ENCODE assay signal across 21 cellular contexts in the genomic region with DNA sequence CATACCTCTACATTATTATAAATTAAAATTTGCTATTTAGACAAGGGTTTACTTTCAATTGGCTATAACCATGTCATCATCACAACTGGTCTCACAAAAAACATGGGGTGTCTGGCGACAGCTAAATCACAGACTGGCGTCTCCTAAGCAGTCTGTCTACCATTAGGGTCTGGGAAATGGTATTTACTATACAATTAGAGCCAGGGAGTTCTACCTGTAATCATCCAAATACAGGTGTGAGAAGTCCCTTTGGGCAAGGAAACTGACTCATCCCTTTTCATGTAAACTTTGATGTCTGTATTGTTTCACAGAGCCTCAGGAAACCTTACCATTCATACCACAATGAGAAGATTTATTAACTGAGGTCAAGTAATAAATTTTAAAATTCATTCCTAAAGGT.
DNase-seq lines count a peak whose midpoint lies in the region; ATAC-seq and TF ChIP-seq lines count a peak whose summit lies in the region.
"Had no signal": no experiment of that assay in that cellular context is flagged by ENCODE, and none has a peak within 500 bp of the region (broad histone marks: within the 10 kb centered on the region; RNA-seq: fewer than 3 reads in every experiment).

No MANE protein-coding gene starts in this region.

- no peak for TF ChIP-seq CTCF in PC-9 (conservative IDR thresholded peaks at IDR 0.05)
- TF ChIP-seq CTCF in SK-N-SH (IDR thresholded peaks at IDR 0.05) = no peak
- TF ChIP-seq CTCF in endothelial cell (IDR thresholded peaks at IDR 0.05; ENCODE audit: unreplicated experiment) = no peak

- H3K9me2 ChIP-seq in PC-9 (ENCODE audit: insufficient read depth) (no peaks in the 10 kb centered on the region), SK-N-SH (no peaks in the 10 kb centered on the region)

- H3K4me3 Mint-ChIP-seq in endothelial cell (ENCODE audit: unreplicated experiment) = no peak overlapping the region
- H3K4me3 Mint-ChIP-seq: activated naive CD8-positive, alpha-beta T cell treated with anti-CD3 and anti-CD28 coated beads, Interleukin-2, amount 10 ng/mL, durations not matched to agents 7 days and 5 days; CD8-positive, alpha-beta memory T cell; H9; neural crest cell; stimulated activated naive CD8-positive, alpha-beta T cell treated with anti-CD3 and anti-CD28 coated beads, Interleukin-15, amount 100 ng/mL, for 72 hours had no signal

- CTCF ChIA-PET in PC-9 (lab: Charles Lee) (no interaction called here), SK-N-SH (lab: Yijun Ruan, JAX) (no interaction called here)

- H3K4me3 ChIP-seq in HUES48 (ENCODE audit: low read depth, low read length) (peak overlapping the region; percentile 3; the same call in 1 of the 2 replicates), PC-9 (no peak overlapping the region), SK-N-SH (ENCODE audit: low read depth in 2 of 2, low read length in 1 of 2) (no peak overlapping the region)
- H3K4me3 ChIP-seq: MG63, SJSA1 had no signal

- H3K36me3 Mint-ChIP-seq in endothelial cell (ENCODE audit: low read depth, unreplicated experiment) = no peaks in the 10 kb centered on the region

- peaks cover 17% of the 10 kb centered on the region for H3K4me1 Mint-ChIP-seq in endothelial cell (ENCODE audit: unreplicated experiment)
- H3K4me1 Mint-ChIP-seq: activated naive CD8-positive, alpha-beta T cell treated with anti-CD3 and anti-CD28 coated beads, Interleukin-2, amount 10 ng/mL, durations not matched to agents 7 days and 5 days; CD8-positive, alpha-beta memory T cell had no signal

- DNase-seq in NCI-H146 (lab: John Stamatoyannopoulos, UW) = peak; percentile 87
- DNase-seq in PC-9 = peak; percentile 18 to 87
- peak; percentile 75 for DNase-seq in islet precursor cell
- no peak for DNase-seq in SK-N-SH
- DNase-seq in NCI-H1694 treated with DMSO at 0.1 percent for 48 hours (lab: John Stamatoyannopoulos, UW) = no peak
- DNase-seq in endothelial cell (ENCODE audit: low spot score) = no peak
- DNase-seq: activated CD8-positive, alpha-beta memory T cell treated with anti-CD3 and anti-CD28 coated beads, Interleukin-2, amount 50 U/mL, for 4 hours; activated naive CD8-positive, alpha-beta T cell treated with anti-CD3 and anti-CD28 coated beads, Interleukin-2, amount 10 ng/mL, durations not matched to agents 7 days and 5 days; CD8-positive, alpha-beta memory T cell; effector memory CD4-positive, alpha-beta T cell; H9; NCI-H526 treated with DMSO at 0.1 percent for 48 hours; stimulated activated CD4-positive, alpha-beta T cell treated with anti-CD3 and anti-CD28 coated beads, Interleukin-4, amount 100 ng/mL, for 24 hours; stimulated activated naive CD8-positive, alpha-beta T cell treated with anti-CD3 and anti-CD28 coated beads, Interleukin-15, amount 100 ng/mL, for 72 hours; trophoblast cell had no signal

- peak overlapping the region; percentile 23 for H3K4me2 ChIP-seq in PC-9
- H3K4me2 ChIP-seq in SK-N-SH = no peak overlapping the region

- TF ChIP-seq RAD21 in SK-N-SH (IDR thresholded peaks at IDR 0.05; ENCODE audit: low read length) = no peak

- H3K9ac ChIP-seq in HUES48 (ENCODE audit: low read depth, low read length) (no peak overlapping the region), SK-N-SH (no peak overlapping the region)

- peak overlapping the region; percentile 70 for H3K27ac ChIP-seq in HUES48 (ENCODE audit: low read depth, low read length)
- H3K27ac ChIP-seq in PC-9 = peak overlapping the region; percentile 66
- H3K27ac ChIP-seq in SK-N-SH (ENCODE audit: low read depth in 2 of 2, low read length in 1 of 2) = no peak overlapping the region; a peak in 2 of 4 replicates
- H3K27ac ChIP-seq: SJSA1, VCaP had no signal

- POLR2A ChIA-PET in PC-9 (lab: Charles Lee; ENCODE audit: unreplicated experiment) = interaction anchor here (0.5 kb wide), 1 partner anchor 181 kb away, joined by 8 read pairs; no protein-coding TSS in a partner anchor
- POLR2A ChIA-PET in SK-N-SH (lab: Yijun Ruan, JAX) = no interaction called here

- no peaks in the 10 kb centered on the region for H3K9me3 ChIP-seq in HUES48 (ENCODE audit: control insufficient read depth, insufficient read depth, low read length)
- 0 out of 2 replicates have a peak, but pooled peaks cover 5% of the 10 kb centered on the region for H3K9me3 ChIP-seq in PC-9 (ENCODE audit: insufficient read depth, low read depth)
- no peaks in the 10 kb centered on the region for H3K9me3 ChIP-seq in SK-N-SH
- H3K9me3 ChIP-seq: MG63, SJSA1 had no signal

- no peaks in the 10 kb centered on the region for H3K9me3 Mint-ChIP-seq in endothelial cell (ENCODE audit: unreplicated experiment)
- H3K9me3 Mint-ChIP-seq: activated naive CD8-positive, alpha-beta T cell treated with anti-CD3 and anti-CD28 coated beads, Interleukin-2, amount 10 ng/mL, durations not matched to agents 7 days and 5 days; CD8-positive, alpha-beta memory T cell; H9; neural crest cell; stimulated activated naive CD8-positive, alpha-beta T cell treated with anti-CD3 and anti-CD28 coated beads, Interleukin-15, amount 100 ng/mL, for 72 hours had no signal

- TF ChIP-seq EP300 in SK-N-SH (IDR thresholded peaks at IDR 0.05; ENCODE audit: borderline replicate concordance in 1 of 2, low read depth in 1 of 2, low read length in 1 of 2) = no peak

- no peak overlapping the region for H3K27ac Mint-ChIP-seq in endothelial cell (ENCODE audit: unreplicated experiment)
- H3K27ac Mint-ChIP-seq: activated naive CD8-positive, alpha-beta T cell treated with anti-CD3 and anti-CD28 coated beads, Interleukin-2, amount 10 ng/mL, durations not matched to agents 7 days and 5 days; CD8-positive, alpha-beta memory T cell; stimulated activated naive CD8-positive, alpha-beta T cell treated with anti-CD3 and anti-CD28 coated beads, Interleukin-15, amount 100 ng/mL, for 72 hours had no signal

- H3K36me3 ChIP-seq in HUES48 (ENCODE audit: control insufficient read depth, insufficient read depth, low read length) (no peaks in the 10 kb centered on the region), PC-9 (ENCODE audit: low read depth) (peaks cover 41% of the 10 kb centered on the region), SK-N-SH (replicated peaks in 1 of 2; ENCODE audit: control insufficient read depth in 1 of 2, insufficient read depth in 2 of 2, low read length in 1 of 2) (peaks cover 8 to 26% of the 10 kb centered on the region in 2 experiments)
- H3K36me3 ChIP-seq: SJSA1 had no signal

- H2AFZ ChIP-seq in PC-9 (no peak overlapping the region), SK-N-SH (ENCODE audit: low read depth) (no peak overlapping the region)

- 100% methylated on average over 2 of the region's 2 CpGs for WGBS in SK-N-SH (ENCODE audit: low lambda C conversion rate)

- peaks cover 98% of the 10 kb centered on the region for H3K4me1 ChIP-seq in HUES48 (ENCODE audit: control insufficient read depth, insufficient read depth, low read length)
- H3K4me1 ChIP-seq in PC-9 (replicated peaks; ENCODE audit: insufficient read depth) = peaks cover 68% of the 10 kb centered on the region
- H3K4me1 ChIP-seq in SK-N-SH (ENCODE audit: control insufficient read depth in 1 of 2, insufficient read depth in 2 of 2, low read depth in 1 of 2, low read length in 1 of 2) = peaks cover 10 to 36% of the 10 kb centered on the region in 2 experiments

- H3K27me3 ChIP-seq in HUES48 (ENCODE audit: control insufficient read depth, insufficient read depth, low read length) (no peaks in the 10 kb centered on the region), PC-9 (ENCODE audit: insufficient read depth, low read depth) (no peaks in the 10 kb centered on the region), SK-N-SH (ENCODE audit: insufficient read depth) (no peaks in the 10 kb centered on the region)
- H3K27me3 ChIP-seq: MG63, SJSA1 had no signal

- H3F3A ChIP-seq in PC-9 (ENCODE audit: insufficient read depth, low read depth) (peaks cover 52% of the 10 kb centered on the region), SK-N-SH (replicated peaks; ENCODE audit: insufficient read depth) (peaks cover 32% of the 10 kb centered on the region)

- ATAC-seq in HG03432 (IDR thresholded peaks at IDR 0.05; ENCODE audit: unreplicated experiment) = no peak
- ATAC-seq: stimulated activated naive CD8-positive, alpha-beta T cell treated with anti-CD3 and anti-CD28 coated beads, Interleukin-15, amount 100 ng/mL, for 72 hours had no signal

- no peaks in the 10 kb centered on the region for H3K27me3 Mint-ChIP-seq in endothelial cell (ENCODE audit: unreplicated experiment)
- H3K27me3 Mint-ChIP-seq: activated naive CD8-positive, alpha-beta T cell treated with anti-CD3 and anti-CD28 coated beads, Interleukin-2, amount 10 ng/mL, durations not matched to agents 7 days and 5 days; CD8-positive, alpha-beta memory T cell; stimulated activated naive CD8-positive, alpha-beta T cell treated with anti-CD3 and anti-CD28 coated beads, Interleukin-15, amount 100 ng/mL, for 72 hours had no signal

- no TSS peak for BruUV-seq in PC-9 (replicated peaks; lab: Mats Ljungman, UMichigan)

- no peaks in the 10 kb centered on the region for H4K20me1 ChIP-seq in PC-9 (ENCODE audit: insufficient read depth)
- H4K20me1 ChIP-seq in SK-N-SH (ENCODE audit: insufficient read depth) = no peaks in the 10 kb centered on the region

- intact Hi-C loops in PC-9 (cut with micrococcal nuclease; ENCODE audit: unreplicated experiment) = loop anchor here (5.0 kb wide), 1 partner anchor 159 kb away; no protein-coding TSS in a partner anchor

- peaks cover 6% of the 10 kb centered on the region; the same call in 1 of the 2 replicates for H3K79me2 ChIP-seq in PC-9 (ENCODE audit: low read depth)
- H3K79me2 ChIP-seq in SK-N-SH (ENCODE audit: insufficient read depth) = no peaks in the 10 kb centered on the region

TF ChIP-seq in SK-N-SH, 30 proteins besides CTCF, POLR2A, EP300 and RAD21:
- TF ChIP-seq FOXM1 (IDR thresholded peaks at IDR 0.05; ENCODE audit: low read depth) (no peak), RFX5 (IDR thresholded peaks at IDR 0.05; ENCODE audit: low read length) (no peak), NFIC (IDR thresholded peaks at IDR 0.05; ENCODE audit: borderline replicate concordance) (no peak), TCF12 (IDR thresholded peaks at IDR 0.05) (no peak), JUND (IDR thresholded peaks at IDR 0.05) (no peak), EZH2phosphoT487 (IDR thresholded peaks at IDR 0.05; ENCODE audit: borderline replicate concordance, low read depth) (no peak)
- TF ChIP-seq, protein P1, sequence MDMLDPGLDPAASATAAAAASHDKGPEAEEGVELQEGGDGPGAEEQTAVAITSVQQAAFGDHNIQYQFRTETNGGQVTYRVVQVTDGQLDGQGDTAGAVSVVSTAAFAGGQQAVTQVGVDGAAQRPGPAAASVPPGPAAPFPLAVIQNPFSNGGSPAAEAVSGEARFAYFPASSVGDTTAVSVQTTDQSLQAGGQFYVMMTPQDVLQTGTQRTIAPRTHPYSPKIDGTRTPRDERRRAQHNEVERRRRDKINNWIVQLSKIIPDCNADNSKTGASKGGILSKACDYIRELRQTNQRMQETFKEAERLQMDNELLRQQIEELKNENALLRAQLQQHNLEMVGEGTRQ (IDR thresholded peaks at IDR 0.05; ENCODE audit: borderline replicate concordance, low read depth, low read length) = no peak
TF ChIP-seq in SK-N-SH: peak in this region for 0.

Comparison
In these comparisons a context has a peak if more than half of its experiments do, and no peak if none do; other contexts are left out.
1. H3K27ac ChIP-seq: peak in HUES48 (single experiment) and PC-9 (single experiment); none in SK-N-SH (0 of 2).
2. DNase-seq: peak in NCI-H146 (single experiment), PC-9 (2 of 2) and islet precursor cell (single experiment); none in SK-N-SH (single experiment), NCI-H1694 treated with DMSO at 0.1 percent for 48 hours (single experiment) and endothelial cell (single experiment).